In the genomic region with DNA sequence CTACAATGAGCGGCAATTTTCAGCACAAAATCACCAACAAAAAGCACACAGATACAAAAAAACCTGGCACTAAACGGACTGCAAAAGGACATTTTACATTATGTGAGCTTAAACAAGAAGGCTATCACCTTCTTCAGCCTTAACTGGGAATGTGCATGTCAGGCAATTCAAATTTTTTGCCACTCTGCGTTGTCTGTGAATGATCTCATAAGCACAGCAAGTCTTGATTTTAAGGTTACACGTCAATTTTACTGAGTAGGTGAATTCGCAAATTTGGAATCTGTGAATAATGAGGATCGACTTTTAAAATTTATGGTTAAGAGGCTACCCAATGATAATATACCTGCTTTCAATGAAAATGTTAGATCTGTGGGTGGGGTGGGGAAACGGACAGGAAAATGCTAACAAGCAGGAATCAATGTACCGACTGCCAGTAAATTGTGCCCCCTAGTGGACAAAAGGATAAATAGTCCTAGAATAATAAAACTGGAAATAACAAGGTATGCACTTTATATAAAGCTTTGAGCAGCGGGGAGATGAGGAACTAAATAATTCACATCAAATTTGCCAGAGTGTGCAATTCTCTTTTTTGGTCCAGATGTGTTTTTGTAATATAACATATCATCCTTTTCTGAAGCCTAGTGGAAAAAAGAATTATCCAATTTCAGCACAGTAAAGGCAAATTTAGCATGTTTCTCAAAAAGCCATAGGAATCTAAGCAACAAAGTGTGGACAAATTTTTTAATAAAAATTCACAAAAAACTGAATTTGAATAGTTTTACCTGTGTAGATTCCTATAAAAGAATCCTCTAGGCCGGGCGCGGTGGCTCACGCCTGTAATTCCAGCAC, we compare ENCODE assay signal across 8 cellular contexts. TPM values are rescaled to one million over a fixed set of nuclear protein-coding genes. Genes with fewer than 3 reads are reported as not detected.
A peak's percentile ranks its signal among the peaks of the same experiment; 100 is the strongest.
DNase-seq lines count a peak whose midpoint lies in the region; ATAC-seq and TF ChIP-seq lines count a peak whose summit lies in the region.

No MANE protein-coding gene starts in this region.

- no peak overlapping the region for H3K27ac Mint-ChIP-seq in activated naive CD4-positive, alpha-beta T cell treated with anti-CD3 and anti-CD28 coated beads for 36 hours

- no peaks in the 10 kb centered on the region for H3K27me3 ChIP-seq in brain microvascular endothelial cell (replicated peaks)
- H3K27me3 ChIP-seq in kidney epithelial cell (ENCODE audit: control insufficient read depth, insufficient read depth, low read length) = no peaks in the 10 kb centered on the region
- H3K27me3 ChIP-seq in testis = no peaks in the 10 kb centered on the region

- intact Hi-C loops in activated naive CD4-positive, alpha-beta T cell treated with anti-CD3 and anti-CD28 coated beads for 36 hours (cut with micrococcal nuclease) = loop anchor here (1.0 to 5.0 kb wide), 5 partner anchors 30 to 532 kb away; a partner anchor contains a TSS
- intact Hi-C loops in testis (cut with DNase I; ENCODE audit: low total_unique reads) = no loop called here

- no peaks in the 10 kb centered on the region for H3K9me3 Mint-ChIP-seq in activated naive CD4-positive, alpha-beta T cell treated with anti-CD3 and anti-CD28 coated beads for 36 hours

- peaks cover 1% of the 10 kb centered on the region for H3K4me1 Mint-ChIP-seq in activated naive CD4-positive, alpha-beta T cell treated with anti-CD3 and anti-CD28 coated beads for 36 hours (ENCODE audit: low read depth)

- no peaks in the 10 kb centered on the region for H3K9me3 ChIP-seq in testis

- peak; percentile 73 for ATAC-seq in HG03159 (IDR thresholded peaks at IDR 0.05; ENCODE audit: unreplicated experiment)

- CTCF ChIA-PET in activated naive CD4-positive, alpha-beta T cell treated with anti-CD3 and anti-CD28 coated beads for 36 hours (lab: Charles Lee) = interaction anchor here (0.6 to 2.6 kb wide), 9 partner anchors 9 to 724 kb away, joined by 3 to 12 read pairs (median 3); no protein-coding TSS in a partner anchor

- H3K4me3 ChIP-seq in brain microvascular endothelial cell (ENCODE audit: low read depth, low read length) (peak overlapping the region; percentile 13), kidney epithelial cell (ENCODE audit: low read depth, low read length) (no peak overlapping the region), testis (no peak overlapping the region)

- H3K4me3 Mint-ChIP-seq in activated naive CD4-positive, alpha-beta T cell treated with anti-CD3 and anti-CD28 coated beads for 36 hours = no peak overlapping the region

- no peak for TF ChIP-seq POLR2A in testis (IDR thresholded peaks at IDR 0.05)

- no peaks in the 10 kb centered on the region for H3K36me3 Mint-ChIP-seq in activated naive CD4-positive, alpha-beta T cell treated with anti-CD3 and anti-CD28 coated beads for 36 hours (ENCODE audit: low read depth)

- 25 to 37% methylated on average over 13 of the region's 13 CpGs for WGBS in testis, 2 donors

- peak; percentile 13 for DNase-seq in activated naive CD4-positive, alpha-beta T cell treated with anti-CD3 and anti-CD28 coated beads for 36 hours
- DNase-seq in activated naive CD4-positive, alpha-beta T cell (lab: John Stamatoyannopoulos, UW) = no peak
- DNase-seq in NCI-H524 (lab: John Stamatoyannopoulos, UW) = peak; percentile 9 to 63
- peak; percentile 44 for DNase-seq in brain microvascular endothelial cell
- DNase-seq in kidney epithelial cell (ENCODE audit: low read depth) = no peak
- DNase-seq in testis = no peak
- no peak for DNase-seq in activated gamma-delta T cell treated with Interleukin-2 at 50 U/mL for 16 hours

- H3K36me3 ChIP-seq in brain microvascular endothelial cell (replicated peaks) (no peaks in the 10 kb centered on the region), kidney epithelial cell (ENCODE audit: control insufficient read depth, insufficient read depth, low read length) (no peaks in the 10 kb centered on the region), testis (ENCODE audit: low read depth, missing control alignments) (no peaks in the 10 kb centered on the region)

- TF ChIP-seq CTCF in brain microvascular endothelial cell (IDR thresholded peaks at IDR 0.05; ENCODE audit: low read depth, low read length, missing control alignments) (peak; percentile 66), kidney epithelial cell (IDR thresholded peaks at IDR 0.05; ENCODE audit: insufficient read depth, low read length, poor library complexity, severe bottlenecking) (peak; percentile 63), testis (IDR thresholded peaks at IDR 0.05) (peak; percentile 72 to 96 (median 74))

- H3K27ac ChIP-seq in brain microvascular endothelial cell = no peak overlapping the region
- H3K27ac ChIP-seq in testis = no peak overlapping the region

- H3K4me1 ChIP-seq in testis = peaks cover 5% of the 10 kb centered on the region

- H3K27me3 Mint-ChIP-seq in activated naive CD4-positive, alpha-beta T cell treated with anti-CD3 and anti-CD28 coated beads for 36 hours (ENCODE audit: low read depth) = peaks cover 6% of the 10 kb centered on the region

- in situ Hi-C loops in brain microvascular endothelial cell (cut with HindIII; ENCODE audit: low pct_ligation_motif_present, low sequenced_read_pairs) = no loop called here

RNA-seq across cellular contexts. Expression of a gene that starts 20.5 kb away (rescaled TPM):
- not detected for total RNA-seq in activated naive CD4-positive, alpha-beta T cell treated with anti-CD3 and anti-CD28 coated beads for 36 hours
- not detected in 2 replicates for total RNA-seq in kidney epithelial cell
- total RNA-seq in testis = 10 to 100 TPM; 10.5 to 33.0 TPM
- polyA plus RNA-seq in testis (ENCODE audit: insufficient read depth, low read depth, low replicate concordance) = 44.9 TPM

Comparison
In these comparisons a context has a peak if more than half of its experiments do, and no peak if none do; other contexts are left out.
1. DNase-seq: peak in activated naive CD4-positive, alpha-beta T cell treated with anti-CD3 and anti-CD28 coated beads for 36 hours (single experiment), NCI-H524 (2 of 2) and brain microvascular endothelial cell (single experiment); none in activated naive CD4-positive, alpha-beta T cell (0 of 4), kidney epithelial cell (single experiment), testis (single experiment) and activated gamma-delta T cell treated with Interleukin-2 at 50 U/mL for 16 hours (single experiment).
2. RNA of a gene that starts 20.5 kb away (total RNA-seq): 10.5 to 33.0 TPM in testis; not detected in activated naive CD4-positive, alpha-beta T cell treated with anti-CD3 and anti-CD28 coated beads for 36 hours and not detected in kidney epithelial cell; every median in the first group is over 4 times any median in the second.
3. Peak in every context shown above with its lines, with median percentiles within 50 percentile points of each other: CTCF ChIP-seq.